ENCODE assay signal across 8 cellular contexts in genomic region chr10:69328346-69328687, GRCh38. TPM values are rescaled to one million over a fixed set of nuclear protein-coding genes. Genes with fewer than 3 reads are reported as not detected.
A peak's percentile ranks its signal among the peaks of the same experiment; 100 is the strongest.
DNase-seq lines count a peak whose midpoint lies in the region; ATAC-seq and TF ChIP-seq lines count a peak whose summit lies in the region.

No MANE protein-coding gene starts in this region.

- H3K36me3 Mint-ChIP-seq in Calu3 (ENCODE audit: insufficient read depth, unreplicated experiment): peaks cover 29% of the 10 kb centered on the region
- peaks cover 0 to 19% (median 0%) of the 10 kb centered on the region in 3 donors for H3K36me3 Mint-ChIP-seq in naive thymus-derived CD8-positive, alpha-beta T cell

- peak overlapping the region; percentile 55 for H3K27ac ChIP-seq in caudate nucleus (ENCODE audit: low read depth, low read length)

- no TSS peak for BruUV-seq in Calu3 (replicated peaks; lab: Mats Ljungman, UMichigan)

- H3K27ac Mint-ChIP-seq in Calu3 (ENCODE audit: unreplicated experiment): peak overlapping the region; percentile 62
- H3K27ac Mint-ChIP-seq in naive thymus-derived CD8-positive, alpha-beta T cell: peak overlapping the region; percentile 84 to 96 (median 92)

- H3K9me3 Mint-ChIP-seq in Calu3 (ENCODE audit: low read depth, unreplicated experiment): no peaks in the 10 kb centered on the region
- no peaks in the 10 kb centered on the region for H3K9me3 Mint-ChIP-seq in naive thymus-derived CD8-positive, alpha-beta T cell

- CTCF ChIA-PET in Calu3 (lab: Charles Lee): interaction anchor here (1.6 to 1.8 kb wide), 2 partner anchors 10 to 64 kb away, joined by 7 to 11 read pairs; no protein-coding TSS in a partner anchor

- H3K4me1 Mint-ChIP-seq in Calu3 (ENCODE audit: low read depth, unreplicated experiment): peaks cover 61% of the 10 kb centered on the region
- H3K4me1 Mint-ChIP-seq in naive thymus-derived CD8-positive, alpha-beta T cell: peaks cover 27 to 81% (median 68%) of the 10 kb centered on the region in 4 donors

- no peak for TF ChIP-seq CTCF in Calu3 (IDR thresholded peaks at IDR 0.05; ENCODE audit: unreplicated experiment)

- no peak for DNase-seq in Calu3
- DNase-seq in caudate nucleus (lab: John Stamatoyannopoulos, UW): no peak
- no peak for DNase-seq in naive thymus-derived CD8-positive, alpha-beta T cell
- DNase-seq in NCI-H69 (lab: John Stamatoyannopoulos, UW): no peak
- no peak for DNase-seq in HK-2 (ENCODE audit: unreplicated experiment)
- DNase-seq in HT-29 (ENCODE audit: low spot score): no peak

- intact Hi-C loops in Calu3 (cut with micrococcal nuclease; ENCODE audit: unreplicated experiment): no loop called here

- POLR2A ChIA-PET in naive thymus-derived CD8-positive, alpha-beta T cell (lab: Charles Lee): interaction anchor here (0.8 to 2.7 kb wide), 9 partner anchors 9 to 80 kb away, joined by 3 to 31 read pairs (median 4); no protein-coding TSS in a partner anchor

- H3K4me3 Mint-ChIP-seq in Calu3 (ENCODE audit: low read depth, unreplicated experiment): peak overlapping the region; percentile 56
- peak overlapping the region; percentile 68 to 87 (median 80) for H3K4me3 Mint-ChIP-seq in naive thymus-derived CD8-positive, alpha-beta T cell

- ATAC-seq in HG02885 (IDR thresholded peaks at IDR 0.05; ENCODE audit: poor library complexity, unreplicated experiment) (peak; percentile 16), HG03139 (IDR thresholded peaks at IDR 0.05; ENCODE audit: unreplicated experiment) (no peak)
- peak; percentile 38 to 44 for ATAC-seq in naive thymus-derived CD8-positive, alpha-beta T cell

- H3K27me3 Mint-ChIP-seq in Calu3 (ENCODE audit: unreplicated experiment): no peaks in the 10 kb centered on the region
- H3K27me3 Mint-ChIP-seq in naive thymus-derived CD8-positive, alpha-beta T cell: no peaks in the 10 kb centered on the region

RNA-seq across cellular contexts. Expression of gene HK1, which starts 50.0 kb away (rescaled TPM):
- 58.8 and 61.0 TPM in 2 replicates for total RNA-seq in Calu3 (2022)
- total RNA-seq in naive thymus-derived CD8-positive, alpha-beta T cell: 10 to 100 TPM; 63.5 to 67.1 TPM
- polyA plus RNA-seq in naive thymus-derived CD8-positive, alpha-beta T cell: 100 to 1,000 TPM in 1 of 3 donors, 10 to 100 TPM in 2; 89.9 to 129 (median 97.1) TPM
- 60.8 and 61.8 TPM in 2 replicates for total RNA-seq in HT-29 (2014; rRNA removed; shearing (Covaris generic))
